Comparison of ENCODE assay signal across 1 cellular context in the genomic region with DNA sequence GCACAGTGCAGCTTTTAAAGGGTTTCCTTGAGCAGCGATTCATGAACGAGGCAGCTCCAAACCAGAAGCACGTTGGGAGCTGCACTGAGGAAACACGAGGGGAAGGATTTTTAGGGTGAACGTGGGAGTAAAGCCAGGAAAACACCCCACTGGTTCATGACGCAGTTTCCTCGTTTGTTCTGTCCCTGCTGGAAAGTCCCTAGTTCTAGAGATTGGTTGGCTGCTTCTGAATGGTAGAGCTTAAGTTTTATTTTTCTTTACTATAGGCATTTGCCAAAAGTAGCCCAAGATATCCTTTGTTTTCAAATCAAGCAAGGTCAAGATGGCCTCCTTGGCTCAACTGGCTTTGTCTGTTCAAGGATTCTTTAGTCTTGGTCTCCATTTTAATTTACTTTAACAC.
TF ChIP-seq lines count a peak whose summit lies in the region.

No MANE protein-coding gene starts in this region.

TF ChIP-seq in GM23338, 12 proteins besides CTCF, POLR2A, EP300 and RAD21 (continued from another document):
- TF ChIP-seq ETS1 (IDR thresholded peaks at IDR 0.05): no peak
- TF ChIP-seq ZNF114 (CRISPR knock-in tag; IDR thresholded peaks at IDR 0.05): no peak
- no peak for TF ChIP-seq REST (IDR thresholded peaks at IDR 0.05; ENCODE audit: unreplicated experiment)
- no peak for TF ChIP-seq NANOG (IDR thresholded peaks at IDR 0.05; ENCODE audit: borderline replicate concordance)
- no peak for TF ChIP-seq JUNB (IDR thresholded peaks at IDR 0.05; ENCODE audit: unreplicated experiment)
- TF ChIP-seq ZNF331 (CRISPR knock-in tag; IDR thresholded peaks at IDR 0.05; ENCODE audit: low read depth): no peak
- TF ChIP-seq CREB1 (CRISPR knock-in tag; IDR thresholded peaks at IDR 0.05; ENCODE audit: low read depth): no peak
- no peak for TF ChIP-seq EZH2phosphoT487 (IDR thresholded peaks at IDR 0.05; ENCODE audit: unreplicated experiment)
